ENCODE assay signal across 8 cellular contexts in the genomic region with DNA sequence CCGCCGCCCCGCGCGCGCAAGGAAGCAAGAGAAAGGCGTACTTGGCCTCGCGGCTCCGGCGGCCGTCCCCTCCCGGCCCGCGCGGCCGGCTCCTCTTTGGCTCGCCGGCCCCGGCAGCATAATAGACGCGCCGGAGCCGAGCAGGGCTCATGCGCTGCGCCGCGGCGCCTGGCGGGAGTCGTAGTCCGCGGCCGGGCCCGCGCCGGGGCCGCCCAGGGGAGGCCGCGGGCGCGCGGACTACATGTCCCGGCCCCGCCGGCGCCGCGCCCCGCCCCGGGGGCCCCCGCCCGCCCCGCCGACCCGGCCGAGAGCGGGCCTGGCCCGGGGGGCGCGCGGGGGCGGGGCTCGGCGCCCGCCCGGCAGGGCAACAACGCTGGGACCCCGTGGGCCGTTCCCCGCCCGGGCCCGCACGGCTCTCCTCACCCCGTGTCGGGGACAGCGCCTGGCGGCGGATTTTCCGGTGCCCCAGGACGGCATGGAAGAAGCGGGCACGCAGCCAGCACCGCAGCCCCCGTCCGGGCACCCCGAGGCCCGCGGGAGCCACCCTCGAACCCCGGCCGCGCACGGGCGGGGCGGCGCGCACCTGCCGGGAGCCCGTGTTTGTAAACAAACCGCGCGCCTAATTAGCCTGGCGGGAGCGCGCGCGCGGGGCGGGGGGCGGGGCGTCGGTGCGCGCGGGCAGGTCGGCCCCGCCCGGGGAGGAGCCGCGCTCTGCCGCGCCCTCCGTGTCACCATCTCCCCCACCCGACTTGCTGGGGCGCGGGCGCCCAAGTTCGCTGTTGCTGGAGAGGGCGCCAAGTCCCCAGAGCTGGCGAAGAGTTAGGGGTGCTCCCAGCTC. TPM values are rescaled to one million over a fixed set of nuclear protein-coding genes. Genes with fewer than 3 reads are reported as not detected.
DNase-seq lines count a peak whose midpoint lies in the region; ATAC-seq lines count a peak whose summit lies in the region.

A gene (minus strand): TSS at position 123 of the 838 bp plus-strand sequence. CDS start 14,549 bp downstream, outside the sequence.

- CTCF ChIA-PET in activated CD4-positive, alpha-beta T cell treated with anti-CD3 and anti-CD28 coated beads for 36 hours (lab: Charles Lee) = interaction anchor here (1.2 kb wide), 1 partner anchor 95 kb away, joined by 3 read pairs; no protein-coding TSS in a partner anchor

- peak within 1 kb of the TSS; percentile 85 for H3K4me3 Mint-ChIP-seq in activated CD4-positive, alpha-beta T cell treated with anti-CD3 and anti-CD28 coated beads for 36 hours

- H3K27ac Mint-ChIP-seq in activated CD4-positive, alpha-beta T cell treated with anti-CD3 and anti-CD28 coated beads for 36 hours = peak within 1 kb of the TSS; percentile 84

- peak; percentile 78 for ATAC-seq in GM19023 (IDR thresholded peaks at IDR 0.05; ENCODE audit: unreplicated experiment)
- peak; percentile 84 for ATAC-seq in HG03280 (IDR thresholded peaks at IDR 0.05; ENCODE audit: unreplicated experiment)
- ATAC-seq in activated CD4-positive, alpha-beta T cell treated with anti-CD3 and anti-CD28 coated beads for 36 hours = peak; percentile 85

- intact Hi-C loops in activated CD4-positive, alpha-beta T cell treated with anti-CD3 and anti-CD28 coated beads for 36 hours (cut with DNase I, micrococcal nuclease) = loop anchor here (1.0 to 10.0 kb wide), 24 partner anchors 31 to 1839 kb away; a partner anchor contains a TSS

- H3K27me3 Mint-ChIP-seq in activated CD4-positive, alpha-beta T cell treated with anti-CD3 and anti-CD28 coated beads for 36 hours = peaks cover 14% of the 10 kb centered on the region

- peak within 1 kb of the TSS; percentile 95 for H3K27ac ChIP-seq in cingulate gyrus (ENCODE audit: low read depth, low read length)

- peaks cover 28% of the 10 kb centered on the region for H3K4me1 Mint-ChIP-seq in activated CD4-positive, alpha-beta T cell treated with anti-CD3 and anti-CD28 coated beads for 36 hours

- peak; percentile 98 for DNase-seq in AG20443 (ENCODE audit: low spot score)
- peak; percentile 75 to 91 for DNase-seq in NCI-H446 (lab: John Stamatoyannopoulos, UW)
- DNase-seq in activated CD4-positive, alpha-beta T cell treated with anti-CD3 and anti-CD28 coated beads for 36 hours = peak; percentile 91
- DNase-seq in left kidney (ENCODE audit: low read depth, low spot score) = peak; percentile 97
- peak; percentile 80 for DNase-seq in stimulated activated CD4-positive, alpha-beta T cell treated with anti-CD3 and anti-CD28 coated beads, Interleukin-1b, Interleukin-23, amount 100 ng/mL, for 48 hours

- POLR2A ChIA-PET in activated CD4-positive, alpha-beta T cell treated with anti-CD3 and anti-CD28 coated beads for 36 hours (lab: Charles Lee) = interaction anchor here (0.6 to 0.8 kb wide), 2 partner anchors 43 to 97 kb away, joined by 3 to 5 read pairs; a partner anchor contains a TSS

- no peaks in the 10 kb centered on the region for H3K9me3 Mint-ChIP-seq in activated CD4-positive, alpha-beta T cell treated with anti-CD3 and anti-CD28 coated beads for 36 hours (ENCODE audit: low read depth)

- H3K36me3 Mint-ChIP-seq in activated CD4-positive, alpha-beta T cell treated with anti-CD3 and anti-CD28 coated beads for 36 hours (ENCODE audit: low read depth) = no peaks in the 10 kb centered on the region

RNA-seq across cellular contexts. Expression of the gene that starts here (rescaled TPM):
- 10 to 100 TPM; 33.8 to 39.2 TPM for total RNA-seq in activated CD4-positive, alpha-beta T cell treated with anti-CD3 and anti-CD28 coated beads for 36 hours

Comparison
In these comparisons a context has a peak if more than half of its experiments do, and no peak if none do; other contexts are left out.
1. Peak in every context shown above with its lines: DNase-seq, ATAC-seq and H3K27ac ChIP-seq.